Comparison of ENCODE assay signal across 8 cellular contexts in genomic region chr6:147202516-147203310, GRCh38. TPM values are rescaled to one million over a fixed set of nuclear protein-coding genes. Genes with fewer than 3 reads are reported as not detected.
DNase-seq lines count a peak whose midpoint lies in the region; ATAC-seq, FAIRE-seq and TF ChIP-seq lines count a peak whose summit lies in the region.

No MANE protein-coding gene starts in this region.

- peaks cover 10% of the 10 kb centered on the region for H3K23me2 ChIP-seq in H1 (ENCODE audit: low read depth, low read length)

- H2BK120ac ChIP-seq in H1 (replicated peaks; ENCODE audit: low read depth, low read length), result no peak overlapping the region

- no peak overlapping the region for H2AK5ac ChIP-seq in H1 (ENCODE audit: low read depth, low read length)

- H4K20me1 ChIP-seq in H1 (replicated peaks in 1 of 2; ENCODE audit: control insufficient read depth in 1 of 2, insufficient read depth in 2 of 2, low read length in 2 of 2), result no peaks in the 10 kb centered on the region

- TF ChIP-seq RAD21 in H1 (IDR thresholded peaks at IDR 0.05 in 1 of 2, conservative IDR thresholded peaks at IDR 0.05 in 1 of 2; ENCODE audit: low read depth in 2 of 2, low read length in 2 of 2), result no peak

- no peaks in the 10 kb centered on the region for H3K9me3 ChIP-seq in H1 (ENCODE audit: insufficient read depth in 2 of 2, low read depth in 1 of 2, low read length in 1 of 2)

- no peak overlapping the region for H4K91ac ChIP-seq in H1 (replicated peaks; ENCODE audit: insufficient read length, low read length)

- no peak overlapping the region for H2BK20ac ChIP-seq in H1 (ENCODE audit: low read length)

- H3K79me2 ChIP-seq in H1 (ENCODE audit: control insufficient read depth in 1 of 2, insufficient read depth in 2 of 2, low read length in 2 of 2), result peaks cover 0 to 25% of the 10 kb centered on the region in 2 experiments; a peak in 3 of 4 replicates

- H3K27ac ChIP-seq in H1 (ENCODE audit: low read depth, low read length), result no peak overlapping the region

- no peaks in the 10 kb centered on the region; a peak in 1 of 8 replicates for H3K36me3 ChIP-seq in H1 (ENCODE audit: control insufficient read depth in 2 of 4, insufficient read depth in 4 of 4, low read length in 3 of 4)

- H3K18ac ChIP-seq in H1 (ENCODE audit: extremely low read depth, low read length), result no peak overlapping the region

- peak overlapping the region; percentile 79 to 93 for H3K4me2 ChIP-seq in H1 (ENCODE audit: insufficient read depth in 1 of 2, low read depth in 2 of 2, low read length in 2 of 2)

- H2BK5ac ChIP-seq in H1 (ENCODE audit: low read depth, low read length), result no peak overlapping the region

- H3K23ac ChIP-seq in H1 (ENCODE audit: insufficient read length), result no peak overlapping the region

- DNase-seq in COLO668 (lab: John Stamatoyannopoulos, UW; ENCODE audit: unreplicated experiment) (peak; percentile 72), HS-5 (ENCODE audit: low read depth) (peak; percentile 74), NOMO-1 (lab: John Stamatoyannopoulos, UW; ENCODE audit: unreplicated experiment in 2 of 2) (peak; percentile 90 to 97), H1 (ENCODE audit: low read depth in 1 of 2, low spot score in 2 of 2) (peak; percentile 50 to 70), memory B cell (ENCODE audit: low spot score in 2 of 2) (peak; percentile 64 to 81)
- DNase-seq in activated CD8-positive, alpha-beta memory T cell treated with anti-CD3 and anti-CD28 coated beads for 48 hours (ENCODE audit: low read depth in 2 of 3, low spot score in 2 of 3), result peak; percentile 23 to 43 (median 38)
- DNase-seq in stimulated activated CD8-positive, alpha-beta memory T cell treated with anti-CD3 and anti-CD28 coated beads, Interleukin-12 subunit alpha, Interleukin-12 subunit beta, amount 100 ng/mL, for 24 hours (ENCODE audit: extremely low read depth), result peak; percentile 49

- TF ChIP-seq EP300 in H1 (IDR thresholded peaks at IDR 0.05; ENCODE audit: borderline replicate concordance in 1 of 2, low read depth in 2 of 2, low read length in 2 of 2), result no peak

- H3K79me1 ChIP-seq in H1 (ENCODE audit: low read depth, low read length), result no peaks in the 10 kb centered on the region

- TF ChIP-seq CTCF in H1 (IDR thresholded peaks at IDR 0.05; ENCODE audit: control extremely low read depth in 1 of 3, insufficient read depth in 1 of 3, low read depth in 1 of 3, low read length in 3 of 3), result no peak

- H2AFZ ChIP-seq in H1 (ENCODE audit: low read length), result peak overlapping the region; percentile 90

- H3K14ac ChIP-seq in H1 (ENCODE audit: insufficient read length), result no peak overlapping the region

- TF ChIP-seq POLR2A in H1 (IDR thresholded peaks at IDR 0.05; ENCODE audit: control extremely low read depth in 1 of 2, low read depth in 2 of 2, low read length in 2 of 2), result peak in 1 of 2 experiments; percentile 24; a peak in 1 of 3 replicates

- peak overlapping the region; percentile 97 for H3K27ac Mint-ChIP-seq in memory B cell

- H4K5ac ChIP-seq in H1 (ENCODE audit: insufficient read length, low read depth, low read length), result no peak overlapping the region

- FAIRE-seq in H1 (lab: Jason Lieb, UNC), result peak; percentile 85

- H3K27me3 Mint-ChIP-seq in memory B cell, result no peaks in the 10 kb centered on the region

- H4K8ac ChIP-seq in H1 (ENCODE audit: extremely low read depth, insufficient read depth, low read length), result no peak overlapping the region; the same call in 1 of the 2 replicates

- H3K4me3 ChIP-seq in H1 (ENCODE audit: extremely low read depth in 1 of 4, insufficient read depth in 2 of 4, low read depth in 3 of 4, low read length in 4 of 4), result peak overlapping the region; percentile 67 to 97 (median 78)

- no peak overlapping the region for H2BK12ac ChIP-seq in H1 (ENCODE audit: low read depth, low read length)

- ATAC-seq in GM19468 (IDR thresholded peaks at IDR 0.05; ENCODE audit: extremely low read depth, unreplicated experiment) (peak; percentile 84), memory B cell (ENCODE audit: low read depth) (peak; percentile 79)

- 1% methylated on average over 40 of the region's 40 CpGs; no CpG with 5 or more reads in 1 of the 2 experiments for whole genome bisulfite sequencing in H1 (ENCODE audit: extremely low coverage in 1 of 2, insufficient coverage in 1 of 2, insufficient read length in 1 of 2, insufficient replicate concordance in 2 of 2, low coverage in 1 of 2, low lambda C conversion rate in 2 of 2, missing lambda C conversion rate in 1 of 2), 2 experiments

- POLR2A ChIA-PET in H1 (lab: Charles Lee; ENCODE audit: partially characterized antibody), result interaction anchor here (0.7 to 1.4 kb wide), 3 partner anchors 8 to 13 kb away, joined by 3 to 4 read pairs (median 3); no protein-coding TSS in a partner anchor

- H3K4ac ChIP-seq in H1 (replicated peaks; ENCODE audit: insufficient read length, low read depth, low read length), result no peak overlapping the region

- H3K56ac ChIP-seq in H1 (replicated peaks; ENCODE audit: insufficient read length, low read depth, low read length), result no peak overlapping the region

- peaks cover 16% of the 10 kb centered on the region for H3K4me1 Mint-ChIP-seq in memory B cell

- H2BK15ac ChIP-seq in H1 (ENCODE audit: low read length), result 0 out of 2 replicates have a peak overlapping the region, but pooled peaks have one; percentile 55

- peak overlapping the region; percentile 91 for H3K4me3 Mint-ChIP-seq in memory B cell

- H3K9me3 Mint-ChIP-seq in memory B cell, result no peaks in the 10 kb centered on the region

- H3K36me3 Mint-ChIP-seq in memory B cell, result no peaks in the 10 kb centered on the region

- H3K27me3 ChIP-seq in H1 (replicated peaks in 1 of 4; ENCODE audit: control insufficient read depth in 3 of 4, extremely low read depth in 1 of 4, insufficient read depth in 3 of 4, low read length in 3 of 4), result 0 out of 7 replicates have a peak, but pooled peaks cover 0 to 2% (median 0%) of the 10 kb centered on the region in 4 experiments

- CTCF ChIA-PET in H1 (lab: Charles Lee; ENCODE audit: partially characterized antibody), result interaction anchor here (0.6 to 1.0 kb wide), 3 partner anchors 15 to 211 kb away, joined by 3 read pairs; no protein-coding TSS in a partner anchor

- peak overlapping the region in 3 of 4 experiments; percentile 34 to 81 (median 48); a peak in 6 of 7 replicates for H3K9ac ChIP-seq in H1 (replicated peaks in 1 of 4; ENCODE audit: extremely low read depth in 1 of 4, low read depth in 3 of 4, low read length in 3 of 4)

- H3K4me1 ChIP-seq in H1 (replicated peaks in 1 of 4; ENCODE audit: control insufficient read depth in 3 of 4, insufficient read depth in 4 of 4, low read length in 3 of 4), result peaks cover 0 to 3% (median 0%) of the 10 kb centered on the region in 4 experiments; a peak in 1 of 7 replicates

TF ChIP-seq in H1, 55 proteins besides CTCF, POLR2A, EP300 and RAD21 (continues in another document):
- TF ChIP-seq KDM1A (IDR thresholded peaks at IDR 0.05; ENCODE audit: borderline replicate concordance, low read length), result no peak
- 0 out of 2 replicates have a peak, but pooled peaks have one; percentile 20 for TF ChIP-seq RBBP5 (IDR thresholded peaks at IDR 0.05; ENCODE audit: borderline replicate concordance, low read depth, low read length)
- TF ChIP-seq SP4 (IDR thresholded peaks at IDR 0.05; ENCODE audit: low read length), result no peak
- TF ChIP-seq CHD2 (IDR thresholded peaks at IDR 0.05; ENCODE audit: low read length), result peak; percentile 80
- TF ChIP-seq BCL11A (IDR thresholded peaks at IDR 0.05; ENCODE audit: low read depth in 2 of 2, low read length in 2 of 2), result no peak
- TF ChIP-seq POU5F1 (IDR thresholded peaks at IDR 0.05; ENCODE audit: low read depth, low read length), result no peak
- peak; percentile 51; the same call in 1 of the 2 replicates for TF ChIP-seq CREB1 (IDR thresholded peaks at IDR 0.05)
- peak; percentile 37; the same call in 1 of the 2 replicates for TF ChIP-seq TBP (IDR thresholded peaks at IDR 0.05; ENCODE audit: low read depth, low read length)
- TF ChIP-seq ASH2L (IDR thresholded peaks at IDR 0.05; ENCODE audit: low read length), result peak; percentile 13
- no peak for TF ChIP-seq ATF3 (IDR thresholded peaks at IDR 0.05; ENCODE audit: insufficient read depth, low read depth, low read length)
- peak; percentile 90 for TF ChIP-seq SAP30 (IDR thresholded peaks at IDR 0.05; ENCODE audit: insufficient read depth, insufficient replicate concordance, low read length)
- TF ChIP-seq HDAC2 (IDR thresholded peaks at IDR 0.05; ENCODE audit: borderline replicate concordance in 1 of 2, low read depth in 2 of 2, low read length in 2 of 2), result 0 out of 4 replicates have a peak, but pooled peaks of 1 of the 2 experiments have one; percentile 91
- TF ChIP-seq FOSL1 (IDR thresholded peaks at IDR 0.05; ENCODE audit: insufficient read depth, low read depth, low read length), result no peak
- no peak for TF ChIP-seq JUND (IDR thresholded peaks at IDR 0.05; ENCODE audit: low read length)
- TF ChIP-seq SRF (IDR thresholded peaks at IDR 0.05; ENCODE audit: low read depth, low read length), result no peak
- peak; percentile 72 for TF ChIP-seq SP2 (IDR thresholded peaks at IDR 0.05; ENCODE audit: low read length)
- no peak for TF ChIP-seq RFX5 (IDR thresholded peaks at IDR 0.05; ENCODE audit: borderline replicate concordance, low read depth, low read length)

RNA-seq across cellular contexts. Expression of gene STXBP5, which starts 1.5 kb away (rescaled TPM):
- total RNA-seq in H1 (2021; fragmentation: NEBNext Ultra II Directional; extraction: Animal tissue kit (Norgen Biotek cat#: 25700)), result 10.8 and 12.0 TPM in 2 replicates
- 2.5 and 2.7 TPM in 2 replicates for polyA plus RNA-seq in H1 (2011; rRNA removed)
- polyA plus RNA-seq in H1 (2011; cell fraction: cytosol; rRNA removed), result 3.4 TPM
- polyA plus RNA-seq in H1 (2011; cell fraction: nucleus; rRNA removed), result 7.3 TPM
- polyA plus RNA-seq in H1 (2012, experiment 1 of 2), result 3.2 to 5.4 TPM (median 4.8 TPM) in 4 replicates
- polyA plus RNA-seq in H1 (2012, experiment 2 of 2), result 0.29 TPM
- polyA plus RNA-seq in H1 (2013, experiment 1 of 2), result 3.1 TPM
- polyA plus RNA-seq in H1 (2013, experiment 2 of 2), result 2.5 TPM
- 19.5 and 26.8 TPM in 2 replicates for polyA minus RNA-seq in H1 (2011; rRNA and poly(A)+ RNA removed)
- 8.7 TPM for polyA minus RNA-seq in H1 (2011; cell fraction: cytosol; rRNA and poly(A)+ RNA removed)
- polyA minus RNA-seq in H1 (2011; cell fraction: nucleus; rRNA and poly(A)+ RNA removed), result 45.4 TPM

Comparison
In these comparisons a context has a peak if more than half of its experiments do, and no peak if none do; other contexts are left out.
1. DNase-seq: peak in every context shown above with its lines; median percentile 94 in NOMO-1; 74 in HS-5; 72 in memory B cell; 72 in COLO668; 60 in H1; 49 in stimulated activated CD8-positive, alpha-beta memory T cell treated with anti-CD3 and anti-CD28 coated beads, Interleukin-12 subunit alpha, Interleukin-12 subunit beta, amount 100 ng/mL, for 24 hours; 38 in activated CD8-positive, alpha-beta memory T cell treated with anti-CD3 and anti-CD28 coated beads for 48 hours.